In the genomic region with DNA sequence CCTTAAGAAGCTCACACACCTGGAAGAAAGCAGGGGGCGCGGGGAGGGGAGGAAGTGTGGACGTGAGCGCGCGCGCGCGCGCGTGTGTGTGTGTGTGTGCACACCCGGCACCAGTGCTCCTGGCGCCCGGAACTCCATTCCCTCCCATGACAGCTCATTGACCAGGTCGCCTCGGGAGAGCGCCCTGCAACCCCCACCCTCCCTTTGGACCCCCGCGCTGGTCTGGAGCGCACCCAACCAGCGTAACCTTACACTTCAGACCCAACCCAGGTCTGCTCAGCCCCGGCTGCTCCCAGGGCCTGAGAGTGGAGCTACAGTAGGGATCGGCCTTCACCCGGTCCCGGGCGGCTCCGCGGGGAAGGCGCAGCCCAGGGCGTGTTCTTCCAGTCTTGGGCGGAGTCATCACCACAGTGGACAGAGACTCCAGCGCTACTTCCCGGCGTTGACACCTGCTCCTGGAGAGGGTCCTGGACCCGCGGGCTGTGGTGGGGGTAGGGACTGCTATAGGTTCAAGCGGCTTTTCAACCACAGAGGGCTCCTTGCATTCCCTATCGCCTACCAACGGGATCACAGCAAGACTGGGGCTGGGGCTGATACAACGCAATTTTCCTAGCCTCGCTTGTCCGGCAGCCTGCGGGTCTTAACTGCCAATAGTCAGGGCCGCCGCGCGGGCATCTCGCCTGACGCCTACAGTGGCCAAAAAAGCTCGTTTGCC, we compare ENCODE assay signal across 1 cellular context.
TF ChIP-seq lines count a peak whose summit lies in the region.

No MANE protein-coding gene starts in this region.

TF ChIP-seq in GM23338, 12 proteins besides CTCF, POLR2A, EP300 and RAD21 (continued from another document):
- no peak for TF ChIP-seq ZNF462 (CRISPR knock-in tag; IDR thresholded peaks at IDR 0.05)
- no peak for TF ChIP-seq STAT1 (IDR thresholded peaks at IDR 0.05; ENCODE audit: unreplicated experiment)
- TF ChIP-seq ETS1 (IDR thresholded peaks at IDR 0.05): no peak
- TF ChIP-seq POLR2AphosphoS5 (IDR thresholded peaks at IDR 0.05; ENCODE audit: low read depth): no peak
- no peak for TF ChIP-seq CREB1 (CRISPR knock-in tag; IDR thresholded peaks at IDR 0.05; ENCODE audit: low read depth)
- no peak for TF ChIP-seq JUNB (IDR thresholded peaks at IDR 0.05; ENCODE audit: unreplicated experiment)
- no peak for TF ChIP-seq EZH2 (IDR thresholded peaks at IDR 0.05; ENCODE audit: low read depth, unreplicated experiment)
- TF ChIP-seq NANOG (IDR thresholded peaks at IDR 0.05; ENCODE audit: borderline replicate concordance): no peak
- no peak for TF ChIP-seq ZNF331 (CRISPR knock-in tag; IDR thresholded peaks at IDR 0.05; ENCODE audit: low read depth)
- TF ChIP-seq, protein P1, sequence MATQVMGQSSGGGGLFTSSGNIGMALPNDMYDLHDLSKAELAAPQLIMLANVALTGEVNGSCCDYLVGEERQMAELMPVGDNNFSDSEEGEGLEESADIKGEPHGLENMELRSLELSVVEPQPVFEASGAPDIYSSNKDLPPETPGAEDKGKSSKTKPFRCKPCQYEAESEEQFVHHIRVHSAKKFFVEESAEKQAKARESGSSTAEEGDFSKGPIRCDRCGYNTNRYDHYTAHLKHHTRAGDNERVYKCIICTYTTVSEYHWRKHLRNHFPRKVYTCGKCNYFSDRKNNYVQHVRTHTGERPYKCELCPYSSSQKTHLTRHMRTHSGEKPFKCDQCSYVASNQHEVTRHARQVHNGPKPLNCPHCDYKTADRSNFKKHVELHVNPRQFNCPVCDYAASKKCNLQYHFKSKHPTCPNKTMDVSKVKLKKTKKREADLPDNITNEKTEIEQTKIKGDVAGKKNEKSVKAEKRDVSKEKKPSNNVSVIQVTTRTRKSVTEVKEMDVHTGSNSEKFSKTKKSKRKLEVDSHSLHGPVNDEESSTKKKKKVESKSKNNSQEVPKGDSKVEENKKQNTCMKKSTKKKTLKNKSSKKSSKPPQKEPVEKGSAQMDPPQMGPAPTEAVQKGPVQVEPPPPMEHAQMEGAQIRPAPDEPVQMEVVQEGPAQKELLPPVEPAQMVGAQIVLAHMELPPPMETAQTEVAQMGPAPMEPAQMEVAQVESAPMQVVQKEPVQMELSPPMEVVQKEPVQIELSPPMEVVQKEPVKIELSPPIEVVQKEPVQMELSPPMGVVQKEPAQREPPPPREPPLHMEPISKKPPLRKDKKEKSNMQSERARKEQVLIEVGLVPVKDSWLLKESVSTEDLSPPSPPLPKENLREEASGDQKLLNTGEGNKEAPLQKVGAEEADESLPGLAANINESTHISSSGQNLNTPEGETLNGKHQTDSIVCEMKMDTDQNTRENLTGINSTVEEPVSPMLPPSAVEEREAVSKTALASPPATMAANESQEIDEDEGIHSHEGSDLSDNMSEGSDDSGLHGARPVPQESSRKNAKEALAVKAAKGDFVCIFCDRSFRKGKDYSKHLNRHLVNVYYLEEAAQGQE (IDR thresholded peaks at IDR 0.05; ENCODE audit: unreplicated experiment): no peak
